1 cellular context compared by ENCODE assay signal in the genomic region with DNA sequence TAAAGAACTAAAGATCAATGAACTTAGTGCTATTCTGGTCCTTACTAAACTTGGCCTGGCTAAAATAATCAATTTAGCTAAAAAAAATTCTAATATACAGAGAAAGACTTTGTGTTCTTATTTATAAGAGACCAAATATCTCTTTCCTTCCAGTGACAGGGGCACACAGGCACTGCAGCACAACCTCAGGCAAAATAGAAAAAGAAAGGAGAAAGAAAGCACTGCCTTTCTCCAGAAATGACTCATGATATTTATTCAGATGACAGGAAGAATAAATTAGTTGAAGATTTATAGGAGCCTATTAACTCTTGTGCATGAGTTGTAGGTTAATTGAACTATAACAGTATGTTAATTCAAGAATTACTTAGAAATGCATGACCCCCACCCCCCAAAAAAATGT.
TF ChIP-seq lines count a peak whose summit lies in the region.

No MANE protein-coding gene starts in this region.

TF ChIP-seq in SK-N-SH treated with all-trans-retinoic acid at 6 μM for 48 hours, 23 proteins besides CTCF, POLR2A, EP300 and RAD21:
- TF ChIP-seq, protein P1, sequence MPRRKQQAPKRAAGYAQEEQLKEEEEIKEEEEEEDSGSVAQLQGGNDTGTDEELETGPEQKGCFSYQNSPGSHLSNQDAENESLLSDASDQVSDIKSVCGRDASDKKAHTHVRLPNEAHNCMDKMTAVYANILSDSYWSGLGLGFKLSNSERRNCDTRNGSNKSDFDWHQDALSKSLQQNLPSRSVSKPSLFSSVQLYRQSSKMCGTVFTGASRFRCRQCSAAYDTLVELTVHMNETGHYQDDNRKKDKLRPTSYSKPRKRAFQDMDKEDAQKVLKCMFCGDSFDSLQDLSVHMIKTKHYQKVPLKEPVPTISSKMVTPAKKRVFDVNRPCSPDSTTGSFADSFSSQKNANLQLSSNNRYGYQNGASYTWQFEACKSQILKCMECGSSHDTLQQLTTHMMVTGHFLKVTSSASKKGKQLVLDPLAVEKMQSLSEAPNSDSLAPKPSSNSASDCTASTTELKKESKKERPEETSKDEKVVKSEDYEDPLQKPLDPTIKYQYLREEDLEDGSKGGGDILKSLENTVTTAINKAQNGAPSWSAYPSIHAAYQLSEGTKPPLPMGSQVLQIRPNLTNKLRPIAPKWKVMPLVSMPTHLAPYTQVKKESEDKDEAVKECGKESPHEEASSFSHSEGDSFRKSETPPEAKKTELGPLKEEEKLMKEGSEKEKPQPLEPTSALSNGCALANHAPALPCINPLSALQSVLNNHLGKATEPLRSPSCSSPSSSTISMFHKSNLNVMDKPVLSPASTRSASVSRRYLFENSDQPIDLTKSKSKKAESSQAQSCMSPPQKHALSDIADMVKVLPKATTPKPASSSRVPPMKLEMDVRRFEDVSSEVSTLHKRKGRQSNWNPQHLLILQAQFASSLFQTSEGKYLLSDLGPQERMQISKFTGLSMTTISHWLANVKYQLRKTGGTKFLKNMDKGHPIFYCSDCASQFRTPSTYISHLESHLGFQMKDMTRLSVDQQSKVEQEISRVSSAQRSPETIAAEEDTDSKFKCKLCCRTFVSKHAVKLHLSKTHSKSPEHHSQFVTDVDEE (CRISPR knock-in tag; IDR thresholded peaks at IDR 0.05): no peak
- TF ChIP-seq ISL1 (CRISPR knock-in tag; IDR thresholded peaks at IDR 0.05): peak; percentile 47
